Comparison of ENCODE assay signal across 18 cellular contexts in genomic region chr12:23810327-23810902, GRCh38.
DNase-seq lines count a peak whose midpoint lies in the region; ATAC-seq, FAIRE-seq and TF ChIP-seq lines count a peak whose summit lies in the region.
"Had no signal": no experiment of that assay in that cellular context is flagged by ENCODE, and none has a peak within 500 bp of the region (broad histone marks: within the 10 kb centered on the region; RNA-seq: fewer than 3 reads in every experiment).

No MANE protein-coding gene starts in this region.

- DNase-seq in NCI-H2029 (lab: John Stamatoyannopoulos, UW) (peak; percentile 8), NCI-H2029 treated with DMSO at 0.1 percent for 48 hours (lab: John Stamatoyannopoulos, UW) (no peak), NCI-H2171 (lab: John Stamatoyannopoulos, UW) (peak; percentile 40), SJCRH30 (peak; percentile 66 to 90), urothelium cell line (ENCODE audit: low spot score) (no peak), tibial artery (no peak)
- DNase-seq: activated CD8-positive, alpha-beta T cell treated with anti-CD3 and anti-CD28 coated beads for 36 hours; activated T-cell treated with anti-CD3 and anti-CD28 coated beads, Interleukin-2, amount 50 U/mL, for 4 hours; BE2C; cerebellar nuclear complex; effector CD4-positive, alpha-beta T cell; H9; upper lobe of right lung had no signal

- peaks cover 8% of the 10 kb centered on the region for H3K79me2 ChIP-seq in neural cell (replicated peaks; ENCODE audit: insufficient read depth, low read length)

- H3K4me3 ChIP-seq in SJCRH30 = no peak overlapping the region
- H3K4me3 ChIP-seq in neural cell (ENCODE audit: low read length) = no peak overlapping the region
- no peak overlapping the region for H3K4me3 ChIP-seq in tibial artery
- H3K4me3 ChIP-seq: ascending aorta, upper lobe of right lung had no signal

- no peak overlapping the region for H2AFZ ChIP-seq in neural cell (ENCODE audit: low read depth, low read length)

- FAIRE-seq in urothelium cell line (lab: Jason Lieb, UNC) = no peak
- FAIRE-seq: GM12891 had no signal

- TF ChIP-seq EP300 in neural cell (conservative IDR thresholded peaks at IDR 0.05; ENCODE audit: poor library complexity, severe bottlenecking) = peak; percentile 17

- H4K20me1 ChIP-seq in neural cell (ENCODE audit: insufficient read depth) = no peaks in the 10 kb centered on the region

- peak overlapping the region; percentile 76 for H3K27ac ChIP-seq in SJCRH30
- H3K27ac ChIP-seq in neural cell (ENCODE audit: low read length) = no peak overlapping the region
- H3K27ac ChIP-seq in tibial artery = no peak overlapping the region
- H3K27ac ChIP-seq: ascending aorta, upper lobe of right lung had no signal

- ATAC-seq in HG03460 (IDR thresholded peaks at IDR 0.05; ENCODE audit: unreplicated experiment) = no peak
- ATAC-seq: activated CD8-positive, alpha-beta T cell treated with anti-CD3 and anti-CD28 coated beads for 36 hours; activated T-cell treated with anti-CD3 and anti-CD28 coated beads, Interleukin-2, amount 50 U/mL, for 4 hours; left lobe of liver; upper lobe of right lung had no signal

- no peak overlapping the region for H3K4me2 ChIP-seq in neural cell (ENCODE audit: low read length)

- H3K9ac ChIP-seq in neural cell (ENCODE audit: low read length) = no peak overlapping the region

- no peak for TF ChIP-seq RAD21 in neural cell (conservative IDR thresholded peaks at IDR 0.05)

- TF ChIP-seq CTCF in neural cell (IDR thresholded peaks at IDR 0.05; ENCODE audit: poor library complexity, severe bottlenecking) (no peak), tibial artery (IDR thresholded peaks at IDR 0.05) (no peak)

- no peaks in the 10 kb centered on the region for H3F3A ChIP-seq in neural cell (ENCODE audit: insufficient read depth, low read length, poor library complexity, severe bottlenecking)

- intact Hi-C loops in tibial artery (cut with DNase I; ENCODE audit: low total_unique reads) = no loop called here

- H3K27me3 ChIP-seq in SJCRH30 (no peaks in the 10 kb centered on the region), neural cell (ENCODE audit: insufficient read depth, low read depth, low read length) (no peaks in the 10 kb centered on the region), tibial artery (no peaks in the 10 kb centered on the region)
- H3K27me3 ChIP-seq: ascending aorta, BE2C, upper lobe of right lung had no signal

- H3K4me1 ChIP-seq in SJCRH30 = peaks cover 16% of the 10 kb centered on the region
- no peaks in the 10 kb centered on the region for H3K4me1 ChIP-seq in tibial artery
- H3K4me1 ChIP-seq: ascending aorta, BE2C, upper lobe of right lung had no signal

- no peaks in the 10 kb centered on the region for H3K9me3 ChIP-seq in SJCRH30 (replicated peaks)
- no peaks in the 10 kb centered on the region for H3K9me3 ChIP-seq in neural cell (ENCODE audit: low read length)
- no peaks in the 10 kb centered on the region for H3K9me3 ChIP-seq in tibial artery
- H3K9me3 ChIP-seq: ascending aorta, BE2C, upper lobe of right lung had no signal

- H3K9me2 ChIP-seq in neural cell (ENCODE audit: insufficient read depth, low read length) = no peaks in the 10 kb centered on the region

- H3K36me3 ChIP-seq in SJCRH30 (no peaks in the 10 kb centered on the region), neural cell (ENCODE audit: insufficient read depth, low read length) (no peaks in the 10 kb centered on the region), tibial artery (no peaks in the 10 kb centered on the region)
- H3K36me3 ChIP-seq: ascending aorta, BE2C, upper lobe of right lung had no signal

TF ChIP-seq in neural cell, 6 proteins besides CTCF, POLR2A, EP300 and RAD21:
- TF ChIP-seq MXI1 (conservative IDR thresholded peaks at IDR 0.05; ENCODE audit: poor library complexity, severe bottlenecking) = no peak
- peak; percentile 41 for TF ChIP-seq POLR2AphosphoS5 (IDR thresholded peaks at IDR 0.05)
- TF ChIP-seq, protein P1, sequence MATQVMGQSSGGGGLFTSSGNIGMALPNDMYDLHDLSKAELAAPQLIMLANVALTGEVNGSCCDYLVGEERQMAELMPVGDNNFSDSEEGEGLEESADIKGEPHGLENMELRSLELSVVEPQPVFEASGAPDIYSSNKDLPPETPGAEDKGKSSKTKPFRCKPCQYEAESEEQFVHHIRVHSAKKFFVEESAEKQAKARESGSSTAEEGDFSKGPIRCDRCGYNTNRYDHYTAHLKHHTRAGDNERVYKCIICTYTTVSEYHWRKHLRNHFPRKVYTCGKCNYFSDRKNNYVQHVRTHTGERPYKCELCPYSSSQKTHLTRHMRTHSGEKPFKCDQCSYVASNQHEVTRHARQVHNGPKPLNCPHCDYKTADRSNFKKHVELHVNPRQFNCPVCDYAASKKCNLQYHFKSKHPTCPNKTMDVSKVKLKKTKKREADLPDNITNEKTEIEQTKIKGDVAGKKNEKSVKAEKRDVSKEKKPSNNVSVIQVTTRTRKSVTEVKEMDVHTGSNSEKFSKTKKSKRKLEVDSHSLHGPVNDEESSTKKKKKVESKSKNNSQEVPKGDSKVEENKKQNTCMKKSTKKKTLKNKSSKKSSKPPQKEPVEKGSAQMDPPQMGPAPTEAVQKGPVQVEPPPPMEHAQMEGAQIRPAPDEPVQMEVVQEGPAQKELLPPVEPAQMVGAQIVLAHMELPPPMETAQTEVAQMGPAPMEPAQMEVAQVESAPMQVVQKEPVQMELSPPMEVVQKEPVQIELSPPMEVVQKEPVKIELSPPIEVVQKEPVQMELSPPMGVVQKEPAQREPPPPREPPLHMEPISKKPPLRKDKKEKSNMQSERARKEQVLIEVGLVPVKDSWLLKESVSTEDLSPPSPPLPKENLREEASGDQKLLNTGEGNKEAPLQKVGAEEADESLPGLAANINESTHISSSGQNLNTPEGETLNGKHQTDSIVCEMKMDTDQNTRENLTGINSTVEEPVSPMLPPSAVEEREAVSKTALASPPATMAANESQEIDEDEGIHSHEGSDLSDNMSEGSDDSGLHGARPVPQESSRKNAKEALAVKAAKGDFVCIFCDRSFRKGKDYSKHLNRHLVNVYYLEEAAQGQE (IDR thresholded peaks at IDR 0.05; ENCODE audit: borderline replicate concordance) = no peak

Comparison
In these comparisons a context has a peak if more than half of its experiments do, and no peak if none do; other contexts are left out.
1. DNase-seq: peak in NCI-H2029 (single experiment), NCI-H2171 (single experiment) and SJCRH30 (2 of 2); none in NCI-H2029 treated with DMSO at 0.1 percent for 48 hours (single experiment), urothelium cell line (single experiment) and tibial artery (0 of 2).